13 cellular contexts compared by ENCODE assay signal in genomic region chr4:39348371-39349265, GRCh38. TPM values are rescaled to one million over a fixed set of nuclear protein-coding genes. Genes with fewer than 3 reads are reported as not detected.
DNase-seq lines count a peak whose midpoint lies in the region; ATAC-seq, FAIRE-seq and TF ChIP-seq lines count a peak whose summit lies in the region.
"Had no signal": no experiment of that assay in that cellular context is flagged by ENCODE, and none has a peak within 500 bp of the region (broad histone marks: within the 10 kb centered on the region; RNA-seq: fewer than 3 reads in every experiment).

No MANE protein-coding gene starts in this region.

- TF ChIP-seq RAD21 in A549 (conservative IDR thresholded peaks at IDR 0.05 in 1 of 2, IDR thresholded peaks at IDR 0.05 in 1 of 2): no peak

- H3K27ac Mint-ChIP-seq in Caco-2 (ENCODE audit: unreplicated experiment): peak overlapping the region; percentile 79
- peak overlapping the region; percentile 39 for H3K27ac Mint-ChIP-seq in T-helper 17 cell

- H3K4me1 ChIP-seq in A549 (peaks cover 18% of the 10 kb centered on the region), Caco-2 (peaks cover 32% of the 10 kb centered on the region), tibial artery (peaks cover 0 to 10% (median 3%) of the 10 kb centered on the region in 4 donors), sigmoid colon (peaks cover 0 to 15% (median 2%) of the 10 kb centered on the region in 4 donors)

- H3K27me3 ChIP-seq in Caco-2 (replicated peaks; ENCODE audit: control insufficient read depth, insufficient read depth, low read length) (no peaks in the 10 kb centered on the region), tibial artery (no peaks in the 10 kb centered on the region), sigmoid colon (no peaks in the 10 kb centered on the region)
- H3K27me3 ChIP-seq: colonic mucosa, gastroesophageal sphincter, SJSA1 had no signal

- H3K4me3 ChIP-seq in A549 (no peak overlapping the region), Caco-2 (ENCODE audit: low read depth, low read length) (no peak overlapping the region), fibroblast of villous mesenchyme (ENCODE audit: low read depth, low read length) (no peak overlapping the region), tibial artery (no peak overlapping the region), sigmoid colon (no peak overlapping the region)
- H3K4me3 ChIP-seq: colonic mucosa, gastroesophageal sphincter, SJSA1 had no signal

- no peak for TF ChIP-seq POLR2A in A549 (IDR thresholded peaks at IDR 0.05; ENCODE audit: low read length)
- TF ChIP-seq POLR2A in sigmoid colon (IDR thresholded peaks at IDR 0.05): no peak

- FAIRE-seq in A549 (lab: Jason Lieb, UNC): no peak

- H3K9me3 Mint-ChIP-seq in Caco-2 (ENCODE audit: unreplicated experiment): no peaks in the 10 kb centered on the region

- peak overlapping the region; percentile 42; the same call in 2 of the 3 replicates for H3K4me2 ChIP-seq in A549

- 98% methylated on average over 3 of the region's 3 CpGs for WGBS in A549 (ENCODE audit: missing lambda C conversion rate)
- WGBS in sigmoid colon, 2 donors: 96 to 98% methylated on average over 3 of the region's 3 CpGs

- ATAC-seq in A549 (peak in 1 of 2 experiments; percentile 79; a peak in 3 of 6 replicates), T-helper 17 cell (no peak), GM19351 (IDR thresholded peaks at IDR 0.05; ENCODE audit: unreplicated experiment) (no peak)
- ATAC-seq: gastroesophageal sphincter had no signal

- CTCF ChIA-PET in A549 (lab: Yijun Ruan, JAX): no interaction called here
- CTCF ChIA-PET in Caco-2 (lab: Charles Lee): no interaction called here

- peak in 1 of 2 experiments; percentile 33 for DNase-seq in A549 (ENCODE audit: low read depth in 1 of 2, low spot score in 1 of 2)
- DNase-seq in Caco-2: no peak
- no peak for DNase-seq in T-helper 17 cell
- DNase-seq in fibroblast of villous mesenchyme (ENCODE audit: low read depth): peak; percentile 42
- DNase-seq in tibial artery: no peak
- DNase-seq in sigmoid colon: no peak
- DNase-seq in NCI-H1417 treated with DMSO at 0.1 percent for 48 hours (lab: John Stamatoyannopoulos, UW): no peak
- DNase-seq: colonic mucosa had no signal

- BruUV-seq in Caco-2 (replicated peaks; lab: Mats Ljungman, UMichigan): TSS peak; percentile 18

- peaks cover 1% of the 10 kb centered on the region; the same call in 1 of the 2 replicates for H3K36me3 ChIP-seq in Caco-2 (ENCODE audit: control insufficient read depth, insufficient read depth, low read length)
- H3K36me3 ChIP-seq in tibial artery: peaks cover 29 to 37% (median 30%) of the 10 kb centered on the region in 3 donors
- peaks cover 0 to 28% (median 5%) of the 10 kb centered on the region in 4 donors for H3K36me3 ChIP-seq in sigmoid colon
- H3K36me3 ChIP-seq: colonic mucosa had no signal

- intact Hi-C loops in Caco-2 (cut with micrococcal nuclease; ENCODE audit: unreplicated experiment): no loop called here
- intact Hi-C loops in tibial artery (cut with DNase I; ENCODE audit: low total_unique reads): no loop called here
- intact Hi-C loops in sigmoid colon (cut with DNase I): no loop called here

- H3K4me3 Mint-ChIP-seq in Caco-2 (ENCODE audit: unreplicated experiment) (peak overlapping the region; percentile 56), T-helper 17 cell (no peak overlapping the region)

- TF ChIP-seq CTCF in A549 (IDR thresholded peaks at IDR 0.05) (no peak), Caco-2 (IDR thresholded peaks at IDR 0.05; ENCODE audit: insufficient read depth in 1 of 2, low read depth in 1 of 2, low read length in 1 of 2, severe bottlenecking in 1 of 2, unreplicated experiment in 1 of 2) (no peak), fibroblast of villous mesenchyme (IDR thresholded peaks at IDR 0.05; ENCODE audit: insufficient read depth, low read depth, low read length) (no peak), tibial artery (IDR thresholded peaks at IDR 0.05) (no peak), sigmoid colon (IDR thresholded peaks at IDR 0.05) (no peak)

- H3K36me3 Mint-ChIP-seq in Caco-2 (ENCODE audit: insufficient read depth, unreplicated experiment): peaks cover 46% of the 10 kb centered on the region
- peaks cover 11% of the 10 kb centered on the region for H3K36me3 Mint-ChIP-seq in T-helper 17 cell (ENCODE audit: low read depth)

- peak overlapping the region; percentile 7 to 53; a peak in 3 of 6 replicates for H3K27ac ChIP-seq in A549
- H3K27ac ChIP-seq in tibial artery: no peak overlapping the region
- H3K27ac ChIP-seq in sigmoid colon: no peak overlapping the region
- H3K27ac ChIP-seq: colonic mucosa, gastroesophageal sphincter, SJSA1 had no signal

- H3K4me1 Mint-ChIP-seq in Caco-2 (ENCODE audit: low read depth, unreplicated experiment) (peaks cover 31% of the 10 kb centered on the region), T-helper 17 cell (peaks cover 27% of the 10 kb centered on the region)

- H3K9me3 ChIP-seq in A549 (no peaks in the 10 kb centered on the region), Caco-2 (no peaks in the 10 kb centered on the region; the same call in 1 of the 2 replicates), T-helper 17 cell (ENCODE audit: control insufficient read depth, low read length, poor library complexity, severe bottlenecking) (no peaks in the 10 kb centered on the region), tibial artery (no peaks in the 10 kb centered on the region), sigmoid colon (no peaks in the 10 kb centered on the region)
- H3K9me3 ChIP-seq: colonic mucosa, gastroesophageal sphincter, SJSA1 had no signal

- H3K27me3 Mint-ChIP-seq in Caco-2 (ENCODE audit: insufficient read depth, unreplicated experiment) (no peaks in the 10 kb centered on the region), T-helper 17 cell (no peaks in the 10 kb centered on the region)

- TF ChIP-seq EP300 in A549 (IDR thresholded peaks at IDR 0.05) (no peak), sigmoid colon (IDR thresholded peaks at IDR 0.05) (no peak)

- POLR2A ChIA-PET in A549 (lab: Yijun Ruan, JAX) (no interaction called here), Caco-2 (lab: Charles Lee) (interaction anchor here (1.2 kb wide), 1 partner anchor 18 kb away, joined by 4 read pairs; the partner anchor contains the start of gene RFC1)

TF ChIP-seq in A549, 52 proteins besides CTCF, POLR2A, EP300 and RAD21:
- TF ChIP-seq, protein P1, sequence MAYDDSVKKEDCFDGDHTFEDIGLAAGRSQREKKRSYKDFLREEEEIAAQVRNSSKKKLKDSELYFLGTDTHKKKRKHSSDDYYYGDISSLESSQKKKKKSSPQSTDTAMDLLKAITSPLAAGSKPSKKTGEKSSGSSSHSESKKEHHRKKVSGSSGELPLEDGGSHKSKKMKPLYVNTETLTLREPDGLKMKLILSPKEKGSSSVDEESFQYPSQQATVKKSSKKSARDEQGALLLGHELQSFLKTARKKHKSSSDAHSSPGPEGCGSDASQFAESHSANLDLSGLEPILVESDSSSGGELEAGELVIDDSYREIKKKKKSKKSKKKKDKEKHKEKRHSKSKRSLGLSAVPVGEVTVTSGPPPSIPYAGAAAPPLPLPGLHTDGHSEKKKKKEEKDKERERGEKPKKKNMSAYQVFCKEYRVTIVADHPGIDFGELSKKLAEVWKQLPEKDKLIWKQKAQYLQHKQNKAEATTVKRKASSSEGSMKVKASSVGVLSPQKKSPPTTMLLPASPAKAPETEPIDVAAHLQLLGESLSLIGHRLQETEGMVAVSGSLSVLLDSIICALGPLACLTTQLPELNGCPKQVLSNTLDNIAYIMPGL (CRISPR knock-in tag; IDR thresholded peaks at IDR 0.05; ENCODE audit: borderline replicate concordance): no peak
- TF ChIP-seq GATA3 (IDR thresholded peaks at IDR 0.05; ENCODE audit: borderline replicate concordance): peak; percentile 63; the same call in 1 of the 2 replicates
TF ChIP-seq in A549: peak in this region for 1.

RNA-seq across cellular contexts. Expression of gene RFC1, which starts 17.5 kb away (rescaled TPM):
- polyA plus RNA-seq in A549 (2011; rRNA removed) (33.2 and 46.5 TPM in 2 replicates), A549 (2017; fragmentation: RNase III; extraction: RNeasy Plus Mini Kit Qiagen cat#74134 plus additional on column Dnase treatment) (24.5 to 28.1 TPM (median 25.5 TPM) in 3 replicates), sigmoid colon (10 to 100 TPM; 10.2 to 17.1 (median 13.2) TPM)
- polyA plus RNA-seq in A549 (2012; cell fraction: cytosol; rRNA removed): 9.8 and 10.0 TPM in 2 replicates
- polyA plus RNA-seq in A549 (2012; cell fraction: nucleus; rRNA removed): 6.6 and 9.0 TPM in 2 replicates
- polyA minus RNA-seq in A549 (2011; rRNA and poly(A)+ RNA removed): 25.5 and 27.7 TPM in 2 replicates
- total RNA-seq in Caco-2 (2022) (58.8 and 63.4 TPM in 2 replicates), T-helper 17 cell (10 to 100 TPM; 72.5 to 86.3 TPM), fibroblast of villous mesenchyme (55.3 and 56.0 TPM in 2 replicates), sigmoid colon (10 to 100 TPM; 30.2 to 46.6 (median 38.6) TPM)

RNA-seq across cellular contexts. Expression of gene KLB, which starts 58.1 kb away (rescaled TPM):
- polyA plus RNA-seq in A549 (2011; rRNA removed): 0.87 and 0.97 TPM in 2 replicates
- 0.17 and 0.26 TPM in 2 replicates for polyA plus RNA-seq in A549 (2012; cell fraction: cytosol; rRNA removed)
- polyA plus RNA-seq in A549 (2012; cell fraction: nucleus; rRNA removed): 0.51 and 0.62 TPM in 2 replicates
- 0.49 to 0.57 TPM (median 0.51 TPM) in 3 replicates for polyA plus RNA-seq in A549 (2017; fragmentation: RNase III; extraction: RNeasy Plus Mini Kit Qiagen cat#74134 plus additional on column Dnase treatment)
- 0.45 and 0.49 TPM in 2 replicates for polyA minus RNA-seq in A549 (2011; rRNA and poly(A)+ RNA removed)
- 2.2 TPM in 2 replicates for total RNA-seq in Caco-2 (2022)
- under 1 TPM in 1 of 2 donors, not detected in 1; 0.05 TPM for total RNA-seq in T-helper 17 cell
- not detected in 2 replicates for total RNA-seq in fibroblast of villous mesenchyme
- 1 to 10 TPM in 1 of 4 donors, under 1 TPM in 1, not detected in 2; 0.16 to 1.4 TPM for total RNA-seq in sigmoid colon
- 1 to 10 TPM in 2 of 3 donors, under 1 TPM in 1; 0.55 to 1.6 (median 1.2) TPM for polyA plus RNA-seq in sigmoid colon
- total RNA-seq: activated CD8-positive, alpha-beta memory T cell treated with anti-CD3 and anti-CD28 coated beads for 36 hours; pulmonary artery endothelial cell; SJSA1 had no signal

Comparison
In these comparisons a context has a peak if more than half of its experiments do, and no peak if none do; other contexts are left out.
1. H3K27ac ChIP-seq: peak in A549 (2 of 2); none in tibial artery (0 of 2) and sigmoid colon (0 of 4).